14 cellular contexts compared by ENCODE assay signal in genomic region chr5:80268916-80269315, GRCh38. TPM values are rescaled to one million over a fixed set of nuclear protein-coding genes. Genes with fewer than 3 reads are reported as not detected.
DNase-seq lines count a peak whose midpoint lies in the region; ATAC-seq and TF ChIP-seq lines count a peak whose summit lies in the region.
"Had no signal": no experiment of that assay in that cellular context is flagged by ENCODE, and none has a peak within 500 bp of the region (broad histone marks: within the 10 kb centered on the region; RNA-seq: fewer than 3 reads in every experiment).

No MANE protein-coding gene starts in this region.

- TF ChIP-seq POLR2A in IMR-90 (IDR thresholded peaks at IDR 0.05; ENCODE audit: low read depth, low read length), result no peak

- no peak overlapping the region for H2BK5ac ChIP-seq in IMR-90 (ENCODE audit: low read depth, low read length, poor library complexity, severe bottlenecking)

- no peak for DNase-seq in CD4-positive, alpha-beta T cell
- DNase-seq in IMR-90 (peak; percentile 8), nephron progenitor cell (no peak), medulla oblongata (ENCODE audit: extremely low spot score) (no peak), COR-L47 (lab: John Stamatoyannopoulos, UW) (no peak), KG1 (lab: John Stamatoyannopoulos, UW) (no peak)
- no peak for DNase-seq in activated naive CD4-positive, alpha-beta T cell treated with anti-CD3 and anti-CD28 coated beads, Interleukin-2, amount 50 U/mL, for 72 hours (ENCODE audit: low spot score in 2 of 2)
- DNase-seq: islet precursor cell; NCI-H1417; NCI-H446; stimulated activated naive CD4-positive, alpha-beta T cell treated with Interleukin-2 at 50 U/mL for 16 hours had no signal

- H3K9me3 ChIP-seq in CD4-positive, alpha-beta T cell (ENCODE audit: control insufficient read depth, low read length), result no peaks in the 10 kb centered on the region
- no peaks in the 10 kb centered on the region for H3K9me3 ChIP-seq in IMR-90 (ENCODE audit: control insufficient read depth, insufficient read depth, low read length)
- H3K9me3 ChIP-seq: right atrium auricular region had no signal

- no peaks in the 10 kb centered on the region for H3K9me1 ChIP-seq in IMR-90 (ENCODE audit: insufficient read depth, low read length)

- no peak overlapping the region for H3K4me2 ChIP-seq in IMR-90 (ENCODE audit: low read depth, low read length)

- H2AFZ ChIP-seq in IMR-90 (replicated peaks; ENCODE audit: low read length, poor library complexity), result no peak overlapping the region

- H2BK120ac ChIP-seq in IMR-90 (ENCODE audit: low read depth, low read length), result no peak overlapping the region

- H3K27me3 Mint-ChIP-seq in CD4-positive, alpha-beta T cell, result no peaks in the 10 kb centered on the region
- peaks cover 3% of the 10 kb centered on the region for H3K27me3 Mint-ChIP-seq in nephron progenitor cell (ENCODE audit: low read depth, poor library complexity)

- WGBS in IMR-90 (ENCODE audit: extremely low coverage in 2 of 2, insufficient read length in 1 of 2), 2 experiments, result no CpG with 5 or more reads among the region's 5 CpGs

- no peak overlapping the region for H3K14ac ChIP-seq in IMR-90 (replicated peaks; ENCODE audit: low read depth, low read length)

- intact Hi-C loops in CD4-positive, alpha-beta T cell (cut with DNase I, micrococcal nuclease), result no loop called here
- intact Hi-C loops in IMR-90 (cut with micrococcal nuclease), result no loop called here

- peaks cover 56% of the 10 kb centered on the region for H3K4me1 Mint-ChIP-seq in CD4-positive, alpha-beta T cell (ENCODE audit: low read depth)
- H3K4me1 Mint-ChIP-seq in nephron progenitor cell, result peaks cover 13% of the 10 kb centered on the region

- H3K27ac ChIP-seq in CD4-positive, alpha-beta T cell (ENCODE audit: low read depth, low read length), result no peak overlapping the region
- no peak overlapping the region for H3K27ac ChIP-seq in IMR-90 (ENCODE audit: insufficient read depth, low read length)
- H3K27ac ChIP-seq: right atrium auricular region had no signal

- no peak overlapping the region for H3K18ac ChIP-seq in IMR-90 (ENCODE audit: low read depth, low read length)

- no peaks in the 10 kb centered on the region for H3K79me1 ChIP-seq in IMR-90 (ENCODE audit: low read depth in 1 of 2, low read length in 2 of 2)

- in situ Hi-C loops in IMR-90 (cut with MboI; ENCODE audit: low sequenced_read_pairs), result no loop called here

- no peaks in the 10 kb centered on the region for H3K4me1 ChIP-seq in IMR-90 (ENCODE audit: control insufficient read depth, insufficient read depth, low read length)
- H3K4me1 ChIP-seq: right atrium auricular region had no signal

- peak overlapping the region; percentile 81 for H3K4me3 Mint-ChIP-seq in CD4-positive, alpha-beta T cell
- no peak overlapping the region for H3K4me3 Mint-ChIP-seq in nephron progenitor cell

- H3K56ac ChIP-seq in IMR-90 (ENCODE audit: extremely low read depth, insufficient read depth, low read length), result no peak overlapping the region

- no peak overlapping the region for H3K4me3 ChIP-seq in IMR-90 (ENCODE audit: insufficient read depth, low read depth, low read length)
- H3K4me3 ChIP-seq: right atrium auricular region had no signal

- no peak overlapping the region for H4K5ac ChIP-seq in IMR-90 (ENCODE audit: low read depth, low read length)

- H3K36me3 ChIP-seq in IMR-90 (ENCODE audit: control insufficient read depth, insufficient read depth, low read length), result no peaks in the 10 kb centered on the region
- H3K36me3 ChIP-seq: right atrium auricular region had no signal

- H3K27me3 ChIP-seq in CD4-positive, alpha-beta T cell (ENCODE audit: control insufficient read depth, insufficient read depth, low read length), result no peaks in the 10 kb centered on the region
- H3K27me3 ChIP-seq in IMR-90 (ENCODE audit: control insufficient read depth, insufficient read depth, low read length), result no peaks in the 10 kb centered on the region; the same call in 1 of the 2 replicates
- H3K27me3 ChIP-seq: right atrium auricular region had no signal

- TF ChIP-seq RAD21 in IMR-90 (IDR thresholded peaks at IDR 0.05; ENCODE audit: low read length), result no peak

- H2BK15ac ChIP-seq in IMR-90 (ENCODE audit: low read depth, low read length), result no peak overlapping the region

- CTCF ChIA-PET in CD4-positive, alpha-beta T cell (lab: Charles Lee), result interaction anchor here (0.6 to 1.3 kb wide), 3 partner anchors 13 to 64 kb away, joined by 3 to 4 read pairs (median 3); no protein-coding TSS in a partner anchor
- CTCF ChIA-PET in IMR-90 (lab: Yijun Ruan, JAX), result no interaction called here

- peak; percentile 35 for ATAC-seq in CD4-positive, alpha-beta T cell (ENCODE audit: poor library complexity)
- ATAC-seq in IMR-90 (ENCODE audit: low read depth), result no peak
- ATAC-seq in activated naive CD4-positive, alpha-beta T cell treated with anti-CD3 and anti-CD28 coated beads, Interleukin-2, amount 50 U/mL, for 72 hours, result peak; percentile 35 to 61

- peak overlapping the region; percentile 99 for H3K27ac Mint-ChIP-seq in CD4-positive, alpha-beta T cell
- H3K27ac Mint-ChIP-seq in activated naive CD4-positive, alpha-beta T cell treated with anti-CD3 and anti-CD28 coated beads, Interleukin-2, amount 50 U/mL, for 72 hours, result peak overlapping the region; percentile 27 to 81
- H3K27ac Mint-ChIP-seq in nephron progenitor cell, result peak overlapping the region; percentile 91

- no peak overlapping the region for H4K91ac ChIP-seq in IMR-90 (ENCODE audit: insufficient read depth, low read depth, low read length)

- peaks cover 2% of the 10 kb centered on the region for H3K9me3 Mint-ChIP-seq in CD4-positive, alpha-beta T cell
- no peaks in the 10 kb centered on the region for H3K9me3 Mint-ChIP-seq in activated naive CD4-positive, alpha-beta T cell treated with anti-CD3 and anti-CD28 coated beads, Interleukin-2, amount 50 U/mL, for 72 hours
- no peaks in the 10 kb centered on the region for H3K9me3 Mint-ChIP-seq in nephron progenitor cell

- no peak overlapping the region for H4K8ac ChIP-seq in IMR-90 (ENCODE audit: low read depth in 2 of 2, low read length in 2 of 2)

- H3K4ac ChIP-seq in IMR-90 (ENCODE audit: low read depth, low read length), result no peak overlapping the region

- H2BK20ac ChIP-seq in IMR-90 (ENCODE audit: low read depth, low read length), result no peak overlapping the region

- no peak for TF ChIP-seq CTCF in CD4-positive, alpha-beta T cell (IDR thresholded peaks at IDR 0.05)
- TF ChIP-seq CTCF in IMR-90 (conservative IDR thresholded peaks at IDR 0.05; ENCODE audit: low read depth, low read length), result no peak
- no peak for TF ChIP-seq CTCF in nephron progenitor cell (IDR thresholded peaks at IDR 0.05)

- no peaks in the 10 kb centered on the region for H3K36me3 Mint-ChIP-seq in CD4-positive, alpha-beta T cell (ENCODE audit: low read depth)
- H3K36me3 Mint-ChIP-seq in activated naive CD4-positive, alpha-beta T cell treated with anti-CD3 and anti-CD28 coated beads, Interleukin-2, amount 50 U/mL, for 72 hours, result no peaks in the 10 kb centered on the region
- H3K36me3 Mint-ChIP-seq in nephron progenitor cell (ENCODE audit: low read depth), result no peaks in the 10 kb centered on the region

- dilution Hi-C loops in IMR-90 (cut with HindIII; ENCODE audit: low sequenced_read_pairs, unreplicated experiment), result no loop called here

- no TSS peak for BruUV-seq in IMR-90 (replicated peaks; lab: Mats Ljungman, UMichigan)

- H2AK5ac ChIP-seq in IMR-90 (ENCODE audit: low read depth, low read length), result no peak overlapping the region

- no peak overlapping the region for H3K9ac ChIP-seq in IMR-90 (ENCODE audit: low read depth, low read length)

- no peak overlapping the region for H2AK9ac ChIP-seq in IMR-90 (replicated peaks; ENCODE audit: low read depth, low read length, poor library complexity)

- no peaks in the 10 kb centered on the region for H4K20me1 ChIP-seq in IMR-90 (ENCODE audit: insufficient read depth, low read length)

- H3K23ac ChIP-seq in IMR-90 (ENCODE audit: low read depth, low read length), result no peak overlapping the region

- POLR2A ChIA-PET in CD4-positive, alpha-beta T cell (lab: Charles Lee), result interaction anchor here (0.7 to 4.5 kb wide), 13 partner anchors 13 to 177 kb away, joined by 3 to 107 read pairs (median 3); partner anchors contain the start of gene SERINC5
- POLR2A ChIA-PET in IMR-90 (lab: Charles Lee; ENCODE audit: unreplicated experiment), result interaction anchor here (0.5 to 0.7 kb wide), 2 partner anchors 13 to 168 kb away, joined by 6 to 12 read pairs; no protein-coding TSS in a partner anchor

TF ChIP-seq in IMR-90, 13 proteins besides CTCF, POLR2A, EP300 and RAD21 (continues in another document):
- TF ChIP-seq RCOR1 (IDR thresholded peaks at IDR 0.05; ENCODE audit: insufficient replicate concordance, low read length) (no peak), MAFK (IDR thresholded peaks at IDR 0.05; ENCODE audit: low read depth, low read length) (no peak), RFX5 (IDR thresholded peaks at IDR 0.05; ENCODE audit: low read depth, low read length) (no peak), BHLHE40 (IDR thresholded peaks at IDR 0.05; ENCODE audit: low read depth, low read length) (no peak), USF2 (IDR thresholded peaks at IDR 0.05; ENCODE audit: low read depth, low read length) (no peak), NFE2L2 (IDR thresholded peaks at IDR 0.05; ENCODE audit: low read depth, low read length) (no peak), MXI1 (IDR thresholded peaks at IDR 0.05; ENCODE audit: borderline replicate concordance, low read depth, low read length) (no peak), FOS (IDR thresholded peaks at IDR 0.05; ENCODE audit: low read depth, low read length) (no peak), CHD1 (IDR thresholded peaks at IDR 0.05; ENCODE audit: low read depth, low read length) (no peak)

RNA-seq across cellular contexts. Expression of gene SERINC5, which starts 13.1 kb away (rescaled TPM):
- 100 to 1,000 TPM; 115 to 123 TPM for total RNA-seq in CD4-positive, alpha-beta T cell
- 7.2 and 8.1 TPM in 2 replicates for total RNA-seq in IMR-90 (2012; rRNA removed)
- polyA plus RNA-seq in IMR-90 (2012; rRNA removed), result 4.6 and 5.0 TPM in 2 replicates
- polyA plus RNA-seq in IMR-90 (2012; cell fraction: cytosol; rRNA removed), result 2.0 and 2.5 TPM in 2 replicates
- polyA plus RNA-seq in IMR-90 (2012; cell fraction: nucleus; rRNA removed; ENCODE audit: low replicate concordance), result 1.3 and 3.2 TPM in 2 replicates
- total RNA-seq in activated naive CD4-positive, alpha-beta T cell treated with anti-CD3 and anti-CD28 coated beads, Interleukin-2, amount 50 U/mL, for 72 hours, result 10 to 100 TPM; 34.4 to 50.4 TPM

RNA-seq across cellular contexts. Expression of gene SPZ1, which starts 50.9 kb away (rescaled TPM):
- not detected for total RNA-seq in CD4-positive, alpha-beta T cell
- total RNA-seq in IMR-90 (2012; rRNA removed), result not detected in 2 replicates
- polyA plus RNA-seq in IMR-90 (2012; rRNA removed), result not detected in 2 replicates
- polyA plus RNA-seq in IMR-90 (2012; cell fraction: cytosol; rRNA removed), result not detected in 2 replicates
- not detected in 2 replicates for polyA plus RNA-seq in IMR-90 (2012; cell fraction: nucleus; rRNA removed; ENCODE audit: low replicate concordance)
- not detected for total RNA-seq in activated naive CD4-positive, alpha-beta T cell treated with anti-CD3 and anti-CD28 coated beads, Interleukin-2, amount 50 U/mL, for 72 hours
- total RNA-seq: mucosa of gallbladder, right atrium auricular region, RPMI7951 had no signal
